Comparison of ENCODE assay signal across 21 cellular contexts in the genomic region with DNA sequence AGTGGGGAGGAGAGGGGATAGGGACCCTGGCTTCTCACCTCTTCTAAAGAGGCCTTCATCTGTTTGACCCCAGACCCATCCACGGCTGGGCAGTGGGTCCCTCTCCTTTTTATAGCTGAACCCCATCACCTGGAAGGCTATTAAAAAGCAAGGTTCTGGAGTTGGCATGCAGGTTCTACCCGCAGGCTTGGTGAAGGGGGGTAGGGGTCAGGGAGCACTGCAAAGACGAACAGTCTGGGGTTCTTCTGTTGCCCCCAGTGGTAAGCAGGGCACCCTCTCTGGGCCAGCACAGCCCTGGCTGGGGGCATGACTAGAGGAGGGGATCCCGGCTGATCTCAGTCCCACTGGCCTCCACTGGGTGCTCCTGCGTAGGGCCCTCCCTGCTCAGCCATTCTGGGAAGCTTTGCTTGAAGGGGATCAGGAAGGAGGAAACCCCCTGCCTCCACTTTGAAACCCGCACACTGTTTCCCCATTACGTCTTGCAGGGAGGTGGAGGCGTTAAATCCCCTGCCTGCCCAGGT. TPM values are rescaled to one million over a fixed set of nuclear protein-coding genes. Genes with fewer than 3 reads are reported as not detected.
DNase-seq lines count a peak whose midpoint lies in the region; ATAC-seq, FAIRE-seq and TF ChIP-seq lines count a peak whose summit lies in the region.
"Had no signal": no experiment of that assay in that cellular context is flagged by ENCODE, and none has a peak within 500 bp of the region (broad histone marks: within the 10 kb centered on the region; RNA-seq: fewer than 3 reads in every experiment).

No MANE protein-coding gene starts in this region.

- no peak overlapping the region for H2AFZ ChIP-seq in H1 (ENCODE audit: low read length)

- peaks cover 35 to 59% of the 10 kb centered on the region in 2 experiments for H4K20me1 ChIP-seq in H1 (replicated peaks in 1 of 2; ENCODE audit: control insufficient read depth in 1 of 2, insufficient read depth in 2 of 2, low read length in 2 of 2)

- no peak overlapping the region for H3K4me3 ChIP-seq in H1 (ENCODE audit: extremely low read depth in 1 of 4, insufficient read depth in 2 of 4, low read depth in 3 of 4, low read length in 4 of 4)
- no peak overlapping the region for H3K4me3 ChIP-seq in mucosa of stomach (ENCODE audit: low read length)
- H3K4me3 ChIP-seq: GM12878, heart left ventricle, right atrium auricular region, thyroid gland had no signal

- H2BK15ac ChIP-seq in H1 (ENCODE audit: low read length): no peak overlapping the region

- POLR2A ChIA-PET in H1 (lab: Charles Lee; ENCODE audit: partially characterized antibody): interaction anchor here (1.0 to 1.5 kb wide), 4 partner anchors 9 to 144 kb away, joined by 3 to 5 read pairs (median 4); a partner anchor contains a TSS

- H3K4me1 Mint-ChIP-seq in natural killer cell: peaks cover 56 to 80% of the 10 kb centered on the region in 2 donors
- peaks cover 37 to 53% of the 10 kb centered on the region in 2 donors for H3K4me1 Mint-ChIP-seq in natural killer cell treated with Interleukin-12 subunit alpha and Interleukin-12 subunit beta and Interleukin-15 and Interleukin-18, amount 100 ng/mL, for 72 hours (ENCODE audit: low read depth in 2 of 2)

- WGBS in H1 (ENCODE audit: extremely low coverage in 1 of 2, insufficient coverage in 1 of 2, insufficient read length in 1 of 2, insufficient replicate concordance in 2 of 2, low coverage in 1 of 2, low lambda C conversion rate in 2 of 2, missing lambda C conversion rate in 1 of 2), 2 experiments: 86% methylated on average over 8 of the region's 8 CpGs; no CpG with 5 or more reads in 1 of the 2 experiments

- TF ChIP-seq CTCF in natural killer cell (IDR thresholded peaks at IDR 0.05): no peak
- no peak for TF ChIP-seq CTCF in H1 (IDR thresholded peaks at IDR 0.05; ENCODE audit: control extremely low read depth in 1 of 3, insufficient read depth in 1 of 3, low read depth in 1 of 3, low read length in 3 of 3)

- peaks cover 52% of the 10 kb centered on the region for H3K79me1 ChIP-seq in H1 (ENCODE audit: low read depth, low read length)

- no peak overlapping the region for H2BK5ac ChIP-seq in H1 (ENCODE audit: low read depth, low read length)

- TF ChIP-seq RAD21 in H1 (IDR thresholded peaks at IDR 0.05 in 1 of 2, conservative IDR thresholded peaks at IDR 0.05 in 1 of 2; ENCODE audit: low read depth in 2 of 2, low read length in 2 of 2): no peak

- no peak overlapping the region for H4K8ac ChIP-seq in H1 (ENCODE audit: extremely low read depth, insufficient read depth, low read length)

- H3K9ac ChIP-seq in H1 (replicated peaks in 1 of 4; ENCODE audit: extremely low read depth in 1 of 4, low read depth in 3 of 4, low read length in 3 of 4): no peak overlapping the region; a peak in 1 of 7 replicates
- peak overlapping the region; percentile 46 for H3K9ac ChIP-seq in mucosa of stomach (ENCODE audit: low read length)

- H3K9me3 ChIP-seq in H1 (ENCODE audit: insufficient read depth in 2 of 2, low read depth in 1 of 2, low read length in 1 of 2) (no peaks in the 10 kb centered on the region), mucosa of stomach (ENCODE audit: control insufficient read depth, low read length) (no peaks in the 10 kb centered on the region)
- H3K9me3 ChIP-seq: heart left ventricle, right atrium auricular region, thyroid gland had no signal

- no peak overlapping the region for H2AK5ac ChIP-seq in H1 (ENCODE audit: low read depth, low read length)

- peaks cover 0 to 17% (median 0%) of the 10 kb centered on the region in 4 experiments; a peak in 3 of 8 replicates for H3K36me3 ChIP-seq in H1 (ENCODE audit: control insufficient read depth in 2 of 4, insufficient read depth in 4 of 4, low read length in 3 of 4)
- H3K36me3 ChIP-seq in mucosa of stomach (ENCODE audit: control insufficient read depth, insufficient read depth, low read length): no peaks in the 10 kb centered on the region
- H3K36me3 ChIP-seq: right atrium auricular region, thyroid gland had no signal

- no peak overlapping the region for H3K56ac ChIP-seq in H1 (replicated peaks; ENCODE audit: insufficient read length, low read depth, low read length)

- H3K27me3 ChIP-seq in H1 (replicated peaks in 1 of 4; ENCODE audit: control insufficient read depth in 3 of 4, extremely low read depth in 1 of 4, insufficient read depth in 3 of 4, low read length in 3 of 4) (no peaks in the 10 kb centered on the region; a peak in 1 of 7 replicates), mucosa of stomach (ENCODE audit: control insufficient read depth, insufficient read depth, low read length) (no peaks in the 10 kb centered on the region)
- H3K27me3 ChIP-seq: heart left ventricle, right atrium auricular region, thyroid gland had no signal

- no peak for TF ChIP-seq POLR2A in H1 (IDR thresholded peaks at IDR 0.05; ENCODE audit: control extremely low read depth in 1 of 2, low read depth in 2 of 2, low read length in 2 of 2)

- no peak overlapping the region for H3K14ac ChIP-seq in H1 (ENCODE audit: insufficient read length)

- no peak overlapping the region for H2BK120ac ChIP-seq in H1 (replicated peaks; ENCODE audit: low read depth, low read length)

- no peak for TF ChIP-seq EP300 in H1 (IDR thresholded peaks at IDR 0.05; ENCODE audit: borderline replicate concordance in 1 of 2, low read depth in 2 of 2, low read length in 2 of 2)

- DNase-seq in natural killer cell (no peak), H1 (ENCODE audit: low read depth in 1 of 2, low spot score in 2 of 2) (no peak), midbrain (lab: John Stamatoyannopoulos, UW) (no peak), HUDEP-2 (lab: John Stamatoyannopoulos, UW; ENCODE audit: unreplicated experiment in 76 of 76) (no peak)
- DNase-seq in natural killer cell treated with Interleukin-12 subunit alpha and Interleukin-12 subunit beta and Interleukin-15 and Interleukin-18, amount 100 ng/mL, for 72 hours (ENCODE audit: low spot score): no peak
- no peak for DNase-seq in stimulated activated CD4-positive, alpha-beta T cell treated with anti-CD3 and anti-CD28 coated beads, Interleukin-4, amount 100 ng/mL, for 4 hours
- DNase-seq: activated gamma-delta T cell; COR-L47; heart left ventricle; NCI-H1048; NCI-H2107; nephron progenitor cell; stimulated activated CD4-positive, alpha-beta T cell treated with anti-CD3 and anti-CD28 coated beads, Interleukin-2, amount 100 ng/mL, for 24 hours; stimulated activated CD8-positive, alpha-beta memory T cell treated with anti-CD3 and anti-CD28 coated beads, Interleukin-4, amount 100 ng/mL, for 48 hours; T-cell; thyroid gland had no signal

- peak overlapping the region in 1 of 2 donors; percentile 77 for H3K27ac Mint-ChIP-seq in natural killer cell
- peak overlapping the region in 1 of 2 donors; percentile 78 for H3K27ac Mint-ChIP-seq in natural killer cell treated with Interleukin-12 subunit alpha and Interleukin-12 subunit beta and Interleukin-15 and Interleukin-18, amount 100 ng/mL, for 72 hours
- H3K27ac Mint-ChIP-seq: nephron progenitor cell had no signal

- no peak overlapping the region for H4K5ac ChIP-seq in H1 (ENCODE audit: insufficient read length, low read depth, low read length)

- CTCF ChIA-PET in H1 (lab: Charles Lee; ENCODE audit: partially characterized antibody): interaction anchor here (0.6 to 1.3 kb wide), 6 partner anchors 8 to 66 kb away, joined by 3 to 6 read pairs (median 3); no protein-coding TSS in a partner anchor

- H4K91ac ChIP-seq in H1 (replicated peaks; ENCODE audit: insufficient read length, low read length): no peak overlapping the region

- FAIRE-seq in H1 (lab: Jason Lieb, UNC): no peak
- FAIRE-seq: GM12878 had no signal

- H3K4me3 Mint-ChIP-seq in natural killer cell: no peak overlapping the region
- H3K4me3 Mint-ChIP-seq in natural killer cell treated with Interleukin-12 subunit alpha and Interleukin-12 subunit beta and Interleukin-15 and Interleukin-18, amount 100 ng/mL, for 72 hours: no peak overlapping the region
- H3K4me3 Mint-ChIP-seq: nephron progenitor cell, T-cell had no signal

- intact Hi-C loops in natural killer cell (cut with micrococcal nuclease): no loop called here

- peaks cover 7% of the 10 kb centered on the region for H3K36me3 Mint-ChIP-seq in natural killer cell
- no peaks in the 10 kb centered on the region for H3K36me3 Mint-ChIP-seq in natural killer cell treated with Interleukin-12 subunit alpha and Interleukin-12 subunit beta and Interleukin-15 and Interleukin-18, amount 100 ng/mL, for 72 hours

- peaks cover 15 to 100% of the 10 kb centered on the region in 2 experiments for H3K79me2 ChIP-seq in H1 (ENCODE audit: control insufficient read depth in 1 of 2, insufficient read depth in 2 of 2, low read length in 2 of 2)

- ATAC-seq in natural killer cell (peak in 2 of 3 donors; percentile 12 to 23), GM18517 (IDR thresholded peaks at IDR 0.05; ENCODE audit: unreplicated experiment) (no peak)
- no peak for ATAC-seq in natural killer cell treated with Interleukin-12 subunit alpha and Interleukin-12 subunit beta and Interleukin-15 and Interleukin-18, amount 100 ng/mL, for 72 hours
- ATAC-seq: T-cell had no signal

- H3K4ac ChIP-seq in H1 (replicated peaks; ENCODE audit: insufficient read length, low read depth, low read length): no peak overlapping the region

- H3K23ac ChIP-seq in H1 (ENCODE audit: insufficient read length): no peak overlapping the region

- no peaks in the 10 kb centered on the region; the same call in 1 of the 2 replicates for H3K23me2 ChIP-seq in H1 (ENCODE audit: low read depth, low read length)

- peaks cover 4 to 30% (median 11%) of the 10 kb centered on the region in 4 experiments; a peak in 5 of 7 replicates for H3K4me1 ChIP-seq in H1 (replicated peaks in 1 of 4; ENCODE audit: control insufficient read depth in 3 of 4, insufficient read depth in 4 of 4, low read length in 3 of 4)
- H3K4me1 ChIP-seq in mucosa of stomach (ENCODE audit: control insufficient read depth, insufficient read depth, low read length): peaks cover 89% of the 10 kb centered on the region

- H3K27me3 Mint-ChIP-seq in natural killer cell (ENCODE audit: low read depth in 2 of 2): no peaks in the 10 kb centered on the region
- no peaks in the 10 kb centered on the region for H3K27me3 Mint-ChIP-seq in natural killer cell treated with Interleukin-12 subunit alpha and Interleukin-12 subunit beta and Interleukin-15 and Interleukin-18, amount 100 ng/mL, for 72 hours
- H3K27me3 Mint-ChIP-seq: T-cell had no signal

- no peak overlapping the region for H2BK12ac ChIP-seq in H1 (ENCODE audit: low read depth, low read length)

- no peak overlapping the region for H2BK20ac ChIP-seq in H1 (ENCODE audit: low read length)

- 0 out of 2 replicates have a peak overlapping the region, but pooled peaks have one; percentile 64 for H3K27ac ChIP-seq in H1 (ENCODE audit: low read depth, low read length)
- H3K27ac ChIP-seq: right atrium auricular region, thyroid gland, VCaP had no signal

- H3K18ac ChIP-seq in H1 (ENCODE audit: extremely low read depth, low read length): no peak overlapping the region; the same call in 1 of the 2 replicates

- H3K9me3 Mint-ChIP-seq in natural killer cell: no peaks in the 10 kb centered on the region
- no peaks in the 10 kb centered on the region for H3K9me3 Mint-ChIP-seq in natural killer cell treated with Interleukin-12 subunit alpha and Interleukin-12 subunit beta and Interleukin-15 and Interleukin-18, amount 100 ng/mL, for 72 hours
- H3K9me3 Mint-ChIP-seq: nephron progenitor cell, T-cell had no signal

- 0 out of 4 replicates have a peak overlapping the region, but pooled peaks of 1 of the 2 experiments have one; percentile 6 for H3K4me2 ChIP-seq in H1 (ENCODE audit: insufficient read depth in 1 of 2, low read depth in 2 of 2, low read length in 2 of 2)

RNA-seq across cellular contexts. Expression of a gene that starts 13.6 kb away (rescaled TPM):
- 100 to 1,000 TPM in 1 of 3 donors, 10 to 100 TPM in 2; 88.2 to 115 (median 91.5) TPM for total RNA-seq in natural killer cell
- 10 to 100 TPM; 48.0 to 57.6 TPM for total RNA-seq in natural killer cell treated with Interleukin-12 subunit alpha and Interleukin-12 subunit beta and Interleukin-15 and Interleukin-18, amount 100 ng/mL, for 72 hours
- 53.2 and 62.0 TPM in 2 replicates for total RNA-seq in H1 (2021; fragmentation: NEBNext Ultra II Directional; extraction: Animal tissue kit (Norgen Biotek cat#: 25700))
- 7.9 and 21.2 TPM in 2 replicates for polyA plus RNA-seq in H1 (2011; rRNA removed)
- 7.9 TPM for polyA plus RNA-seq in H1 (2011; cell fraction: cytosol; rRNA removed)
- 27.3 TPM for polyA plus RNA-seq in H1 (2011; cell fraction: nucleus; rRNA removed)
- polyA plus RNA-seq in H1 (2012, experiment 1 of 2): 44.6 to 50.3 TPM (median 45.5 TPM) in 4 replicates
- 28.6 TPM for polyA plus RNA-seq in H1 (2012, experiment 2 of 2)
- 36.4 TPM for polyA plus RNA-seq in H1 (2013, experiment 1 of 2)
- 34.4 TPM for polyA plus RNA-seq in H1 (2013, experiment 2 of 2)
- 20.8 and 26.6 TPM in 2 replicates for polyA minus RNA-seq in H1 (2011; rRNA and poly(A)+ RNA removed)
- polyA minus RNA-seq in H1 (2011; cell fraction: cytosol; rRNA and poly(A)+ RNA removed): 35.2 TPM
- 37.7 TPM for polyA minus RNA-seq in H1 (2011; cell fraction: nucleus; rRNA and poly(A)+ RNA removed)

Comparison
In these comparisons a context has a peak if more than half of its experiments do, and no peak if none do; other contexts are left out.
1. ATAC-seq: peak in natural killer cell (2 of 3); none in natural killer cell treated with Interleukin-12 subunit alpha and Interleukin-12 subunit beta and Interleukin-15 and Interleukin-18, amount 100 ng/mL, for 72 hours (0 of 2) and GM18517 (single experiment).